ENCODE assay signal across 1 cellular context in the genomic region with DNA sequence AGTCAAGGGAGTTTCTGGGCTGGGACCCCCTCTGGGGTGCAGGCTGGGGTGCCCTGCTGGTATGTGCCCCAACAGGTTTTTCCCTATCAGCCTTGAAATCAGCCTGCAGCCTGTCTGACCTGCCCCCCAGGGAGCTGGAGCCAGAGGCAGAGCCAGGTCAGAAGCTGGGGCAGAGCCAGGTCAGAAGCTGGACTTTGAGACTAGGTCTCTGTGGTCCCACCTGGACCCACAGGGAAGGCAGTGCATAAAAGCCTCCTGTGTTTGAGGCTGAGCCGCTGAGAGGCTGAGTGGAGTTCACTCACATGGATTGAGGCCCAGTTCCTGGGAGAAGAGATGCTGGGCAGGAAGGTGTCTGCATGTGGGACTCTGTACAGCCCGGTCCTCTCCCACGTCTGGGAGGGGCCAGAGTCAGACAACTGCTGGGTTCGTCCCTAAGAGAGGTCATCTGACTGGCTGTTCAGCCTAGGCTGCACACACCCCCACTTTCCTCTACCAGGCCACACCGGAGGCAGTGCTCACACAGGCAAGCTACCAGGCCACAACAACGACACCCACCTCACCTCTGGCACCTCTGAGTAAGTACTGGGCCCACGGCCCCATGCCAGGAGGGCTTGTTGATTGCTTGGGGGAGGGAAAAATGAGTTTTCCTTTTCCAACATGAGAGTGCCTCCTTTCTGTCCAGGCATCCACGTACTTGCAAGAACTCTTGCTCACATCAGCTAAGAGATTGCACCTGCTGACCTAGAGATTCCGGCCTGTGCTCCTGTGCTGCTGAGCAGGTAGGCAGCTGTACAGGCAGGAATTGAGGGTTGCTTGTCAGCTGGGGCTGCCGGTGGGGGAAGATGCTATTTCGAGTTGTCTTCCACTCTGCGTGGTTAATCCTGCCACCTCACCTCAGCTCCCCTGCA.
A peak's percentile ranks its signal among the peaks of the same experiment; 100 is the strongest.
TF ChIP-seq lines count a peak whose summit lies in the region.

A gene with protein sequence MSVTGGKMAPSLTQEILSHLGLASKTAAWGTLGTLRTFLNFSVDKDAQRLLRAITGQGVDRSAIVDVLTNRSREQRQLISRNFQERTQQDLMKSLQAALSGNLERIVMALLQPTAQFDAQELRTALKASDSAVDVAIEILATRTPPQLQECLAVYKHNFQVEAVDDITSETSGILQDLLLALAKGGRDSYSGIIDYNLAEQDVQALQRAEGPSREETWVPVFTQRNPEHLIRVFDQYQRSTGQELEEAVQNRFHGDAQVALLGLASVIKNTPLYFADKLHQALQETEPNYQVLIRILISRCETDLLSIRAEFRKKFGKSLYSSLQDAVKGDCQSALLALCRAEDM (plus strand): TSS at position 488 of the 908 bp plus-strand sequence. CDS start 814 bp downstream, outside the sequence.

TF ChIP-seq in HepG2, 621 proteins besides CTCF, POLR2A, EP300 and RAD21 (continued from another document and continues in another):
- TF ChIP-seq ZBTB3 (CRISPR knock-in tag; IDR thresholded peaks at IDR 0.05; ENCODE audit: borderline replicate concordance, low read depth) (no peak), ZNF337 (CRISPR knock-in tag; IDR thresholded peaks at IDR 0.05; ENCODE audit: borderline replicate concordance, low read depth) (0 out of 2 replicates have a peak, but pooled peaks have one; percentile 6), ZNF709 (CRISPR knock-in tag; IDR thresholded peaks at IDR 0.05) (peak; percentile 54; the same call in 1 of the 2 replicates), NCOA2 (CRISPR knock-in tag; IDR thresholded peaks at IDR 0.05) (peak; percentile 72; the same call in 1 of the 2 replicates), SOX5 (CRISPR knock-in tag; IDR thresholded peaks at IDR 0.05; ENCODE audit: borderline replicate concordance) (peak; percentile 56; the same call in 1 of the 2 replicates), ZNF510 (CRISPR knock-in tag; IDR thresholded peaks at IDR 0.05; ENCODE audit: low read depth) (no peak), MYC (CRISPR knock-in tag; IDR thresholded peaks at IDR 0.05; ENCODE audit: borderline replicate concordance) (peak; percentile 51; the same call in 1 of the 2 replicates), ZSCAN29 (CRISPR knock-in tag; conservative IDR thresholded peaks at IDR 0.05) (peak; percentile 72; the same call in 1 of the 2 replicates), TOE1 (CRISPR knock-in tag; IDR thresholded peaks at IDR 0.05) (0 out of 2 replicates have a peak, but pooled peaks have one; percentile 2), ZFP36 (IDR thresholded peaks at IDR 0.05; ENCODE audit: borderline replicate concordance, low read depth, low read length, partially characterized antibody) (no peak), LCORL (IDR thresholded peaks at IDR 0.05) (no peak), LCORL (CRISPR knock-in tag; IDR thresholded peaks at IDR 0.05) (peak; percentile 42; the same call in 1 of the 2 replicates), ZNF644 (CRISPR knock-in tag; IDR thresholded peaks at IDR 0.05; ENCODE audit: low read depth) (peak; percentile 92), ZNF713 (CRISPR knock-in tag; IDR thresholded peaks at IDR 0.05) (no peak), ZNF501 (CRISPR knock-in tag; IDR thresholded peaks at IDR 0.05) (no peak), ZNF749 (CRISPR knock-in tag; IDR thresholded peaks at IDR 0.05; ENCODE audit: borderline replicate concordance) (no peak), ZNF7 (CRISPR knock-in tag; IDR thresholded peaks at IDR 0.05) (no peak), HNF4G (IDR thresholded peaks at IDR 0.05; ENCODE audit: borderline replicate concordance, low read depth, low read length) (peak; percentile 91), HNF4G (CRISPR knock-in tag; IDR thresholded peaks at IDR 0.05; ENCODE audit: borderline replicate concordance, low read depth) (peak; percentile 91; the same call in 1 of the 2 replicates), ZNF333 (CRISPR knock-in tag; IDR thresholded peaks at IDR 0.05; ENCODE audit: borderline replicate concordance) (no peak), ZNF138 (CRISPR knock-in tag; IDR thresholded peaks at IDR 0.05; ENCODE audit: low read depth) (no peak; the same call in 1 of the 2 replicates), FOXC1 (CRISPR knock-in tag; IDR thresholded peaks at IDR 0.05; ENCODE audit: borderline replicate concordance) (no peak), ZNF792 (CRISPR knock-in tag; IDR thresholded peaks at IDR 0.05) (peak; percentile 26; the same call in 1 of the 2 replicates), HOXA7 (CRISPR knock-in tag; IDR thresholded peaks at IDR 0.05) (no peak), HES4 (CRISPR knock-in tag; IDR thresholded peaks at IDR 0.05; ENCODE audit: borderline replicate concordance) (peak; percentile 76; the same call in 1 of the 2 replicates), NR3C1 (CRISPR knock-in tag; IDR thresholded peaks at IDR 0.05) (no peak), NPAS2 (CRISPR knock-in tag; IDR thresholded peaks at IDR 0.05; ENCODE audit: borderline replicate concordance) (no peak), MIXL1 (CRISPR knock-in tag; IDR thresholded peaks at IDR 0.05) (no peak), ZNF207 (IDR thresholded peaks at IDR 0.05; ENCODE audit: borderline replicate concordance) (no peak), ZNF335 (CRISPR knock-in tag; IDR thresholded peaks at IDR 0.05) (0 out of 2 replicates have a peak, but pooled peaks have one; percentile 37), IRX3 (CRISPR knock-in tag; IDR thresholded peaks at IDR 0.05; ENCODE audit: borderline replicate concordance, low read depth) (no peak)
- TF ChIP-seq, protein P1, sequence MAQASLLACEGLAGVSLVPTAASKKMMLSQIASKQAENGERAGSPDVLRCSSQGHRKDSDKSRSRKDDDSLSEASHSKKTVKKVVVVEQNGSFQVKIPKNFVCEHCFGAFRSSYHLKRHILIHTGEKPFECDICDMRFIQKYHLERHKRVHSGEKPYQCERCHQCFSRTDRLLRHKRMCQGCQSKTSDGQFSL (CRISPR knock-in tag; IDR thresholded peaks at IDR 0.05): peak; percentile 60; the same call in 1 of the 2 replicates
- TF ChIP-seq, protein P2, sequence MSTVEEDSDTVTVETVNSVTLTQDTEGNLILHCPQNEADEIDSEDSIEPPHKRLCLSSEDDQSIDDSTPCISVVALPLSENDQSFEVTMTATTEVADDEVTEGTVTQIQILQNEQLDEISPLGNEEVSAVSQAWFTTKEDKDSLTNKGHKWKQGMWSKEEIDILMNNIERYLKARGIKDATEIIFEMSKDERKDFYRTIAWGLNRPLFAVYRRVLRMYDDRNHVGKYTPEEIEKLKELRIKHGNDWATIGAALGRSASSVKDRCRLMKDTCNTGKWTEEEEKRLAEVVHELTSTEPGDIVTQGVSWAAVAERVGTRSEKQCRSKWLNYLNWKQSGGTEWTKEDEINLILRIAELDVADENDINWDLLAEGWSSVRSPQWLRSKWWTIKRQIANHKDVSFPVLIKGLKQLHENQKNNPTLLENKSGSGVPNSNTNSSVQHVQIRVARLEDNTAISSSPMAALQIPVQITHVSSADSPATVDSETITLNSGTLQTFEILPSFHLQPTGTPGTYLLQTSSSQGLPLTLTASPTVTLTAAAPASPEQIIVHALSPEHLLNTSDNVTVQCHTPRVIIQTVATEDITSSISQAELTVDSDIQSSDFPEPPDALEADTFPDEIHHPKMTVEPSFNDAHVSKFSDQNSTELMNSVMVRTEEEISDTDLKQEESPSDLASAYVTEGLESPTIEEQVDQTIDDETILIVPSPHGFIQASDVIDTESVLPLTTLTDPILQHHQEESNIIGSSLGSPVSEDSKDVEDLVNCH (CRISPR knock-in tag; IDR thresholded peaks at IDR 0.05): no peak
- TF ChIP-seq, protein P3, sequence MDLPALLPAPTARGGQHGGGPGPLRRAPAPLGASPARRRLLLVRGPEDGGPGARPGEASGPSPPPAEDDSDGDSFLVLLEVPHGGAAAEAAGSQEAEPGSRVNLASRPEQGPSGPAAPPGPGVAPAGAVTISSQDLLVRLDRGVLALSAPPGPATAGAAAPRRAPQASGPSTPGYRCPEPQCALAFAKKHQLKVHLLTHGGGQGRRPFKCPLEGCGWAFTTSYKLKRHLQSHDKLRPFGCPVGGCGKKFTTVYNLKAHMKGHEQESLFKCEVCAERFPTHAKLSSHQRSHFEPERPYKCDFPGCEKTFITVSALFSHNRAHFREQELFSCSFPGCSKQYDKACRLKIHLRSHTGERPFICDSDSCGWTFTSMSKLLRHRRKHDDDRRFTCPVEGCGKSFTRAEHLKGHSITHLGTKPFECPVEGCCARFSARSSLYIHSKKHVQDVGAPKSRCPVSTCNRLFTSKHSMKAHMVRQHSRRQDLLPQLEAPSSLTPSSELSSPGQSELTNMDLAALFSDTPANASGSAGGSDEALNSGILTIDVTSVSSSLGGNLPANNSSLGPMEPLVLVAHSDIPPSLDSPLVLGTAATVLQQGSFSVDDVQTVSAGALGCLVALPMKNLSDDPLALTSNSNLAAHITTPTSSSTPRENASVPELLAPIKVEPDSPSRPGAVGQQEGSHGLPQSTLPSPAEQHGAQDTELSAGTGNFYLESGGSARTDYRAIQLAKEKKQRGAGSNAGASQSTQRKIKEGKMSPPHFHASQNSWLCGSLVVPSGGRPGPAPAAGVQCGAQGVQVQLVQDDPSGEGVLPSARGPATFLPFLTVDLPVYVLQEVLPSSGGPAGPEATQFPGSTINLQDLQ (CRISPR knock-in tag; IDR thresholded peaks at IDR 0.05): peak; percentile 49; the same call in 1 of the 2 replicates
- TF ChIP-seq, protein P4, sequence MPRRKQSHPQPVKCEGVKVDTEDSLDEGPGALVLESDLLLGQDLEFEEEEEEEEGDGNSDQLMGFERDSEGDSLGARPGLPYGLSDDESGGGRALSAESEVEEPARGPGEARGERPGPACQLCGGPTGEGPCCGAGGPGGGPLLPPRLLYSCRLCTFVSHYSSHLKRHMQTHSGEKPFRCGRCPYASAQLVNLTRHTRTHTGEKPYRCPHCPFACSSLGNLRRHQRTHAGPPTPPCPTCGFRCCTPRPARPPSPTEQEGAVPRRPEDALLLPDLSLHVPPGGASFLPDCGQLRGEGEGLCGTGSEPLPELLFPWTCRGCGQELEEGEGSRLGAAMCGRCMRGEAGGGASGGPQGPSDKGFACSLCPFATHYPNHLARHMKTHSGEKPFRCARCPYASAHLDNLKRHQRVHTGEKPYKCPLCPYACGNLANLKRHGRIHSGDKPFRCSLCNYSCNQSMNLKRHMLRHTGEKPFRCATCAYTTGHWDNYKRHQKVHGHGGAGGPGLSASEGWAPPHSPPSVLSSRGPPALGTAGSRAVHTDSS (CRISPR knock-in tag; conservative IDR thresholded peaks at IDR 0.05): no peak
- TF ChIP-seq, protein P5, sequence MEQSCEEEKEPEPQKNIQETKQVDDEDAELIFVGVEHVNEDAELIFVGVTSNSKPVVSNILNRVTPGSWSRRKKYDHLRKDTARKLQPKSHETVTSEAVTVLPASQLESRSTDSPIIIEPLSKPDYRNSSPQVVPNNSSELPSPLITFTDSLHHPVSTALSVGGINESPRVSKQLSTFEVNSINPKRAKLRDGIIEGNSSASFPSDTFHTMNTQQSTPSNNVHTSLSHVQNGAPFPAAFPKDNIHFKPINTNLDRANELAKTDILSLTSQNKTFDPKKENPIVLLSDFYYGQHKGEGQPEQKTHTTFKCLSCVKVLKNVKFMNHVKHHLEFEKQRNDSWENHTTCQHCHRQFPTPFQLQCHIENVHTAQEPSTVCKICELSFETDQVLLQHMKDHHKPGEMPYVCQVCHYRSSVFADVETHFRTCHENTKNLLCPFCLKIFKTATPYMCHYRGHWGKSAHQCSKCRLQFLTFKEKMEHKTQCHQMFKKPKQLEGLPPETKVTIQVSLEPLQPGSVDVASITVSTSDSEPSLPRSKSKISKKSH (CRISPR knock-in tag; IDR thresholded peaks at IDR 0.05; ENCODE audit: borderline replicate concordance): no peak
- TF ChIP-seq, protein P6, sequence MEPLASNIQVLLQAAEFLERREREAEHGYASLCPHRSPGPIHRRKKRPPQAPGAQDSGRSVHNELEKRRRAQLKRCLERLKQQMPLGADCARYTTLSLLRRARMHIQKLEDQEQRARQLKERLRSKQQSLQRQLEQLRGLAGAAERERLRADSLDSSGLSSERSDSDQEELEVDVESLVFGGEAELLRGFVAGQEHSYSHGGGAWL (CRISPR knock-in tag; IDR thresholded peaks at IDR 0.05): peak; percentile 41; the same call in 1 of the 2 replicates
- TF ChIP-seq, protein P7, sequence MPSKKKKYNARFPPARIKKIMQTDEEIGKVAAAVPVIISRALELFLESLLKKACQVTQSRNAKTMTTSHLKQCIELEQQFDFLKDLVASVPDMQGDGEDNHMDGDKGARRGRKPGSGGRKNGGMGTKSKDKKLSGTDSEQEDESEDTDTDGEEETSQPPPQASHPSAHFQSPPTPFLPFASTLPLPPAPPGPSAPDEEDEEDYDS (CRISPR knock-in tag; IDR thresholded peaks at IDR 0.05): peak; percentile 77
- TF ChIP-seq, protein P8, sequence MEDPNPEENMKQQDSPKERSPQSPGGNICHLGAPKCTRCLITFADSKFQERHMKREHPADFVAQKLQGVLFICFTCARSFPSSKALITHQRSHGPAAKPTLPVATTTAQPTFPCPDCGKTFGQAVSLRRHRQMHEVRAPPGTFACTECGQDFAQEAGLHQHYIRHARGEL (CRISPR knock-in tag; IDR thresholded peaks at IDR 0.05): no peak
- TF ChIP-seq, protein P9, sequence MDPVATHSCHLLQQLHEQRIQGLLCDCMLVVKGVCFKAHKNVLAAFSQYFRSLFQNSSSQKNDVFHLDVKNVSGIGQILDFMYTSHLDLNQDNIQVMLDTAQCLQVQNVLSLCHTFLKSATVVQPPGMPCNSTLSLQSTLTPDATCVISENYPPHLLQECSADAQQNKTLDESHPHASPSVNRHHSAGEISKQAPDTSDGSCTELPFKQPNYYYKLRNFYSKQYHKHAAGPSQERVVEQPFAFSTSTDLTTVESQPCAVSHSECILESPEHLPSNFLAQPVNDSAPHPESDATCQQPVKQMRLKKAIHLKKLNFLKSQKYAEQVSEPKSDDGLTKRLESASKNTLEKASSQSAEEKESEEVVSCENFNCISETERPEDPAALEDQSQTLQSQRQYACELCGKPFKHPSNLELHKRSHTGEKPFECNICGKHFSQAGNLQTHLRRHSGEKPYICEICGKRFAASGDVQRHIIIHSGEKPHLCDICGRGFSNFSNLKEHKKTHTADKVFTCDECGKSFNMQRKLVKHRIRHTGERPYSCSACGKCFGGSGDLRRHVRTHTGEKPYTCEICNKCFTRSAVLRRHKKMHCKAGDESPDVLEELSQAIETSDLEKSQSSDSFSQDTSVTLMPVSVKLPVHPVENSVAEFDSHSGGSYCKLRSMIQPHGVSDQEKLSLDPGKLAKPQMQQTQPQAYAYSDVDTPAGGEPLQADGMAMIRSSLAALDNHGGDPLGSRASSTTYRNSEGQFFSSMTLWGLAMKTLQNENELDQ (CRISPR knock-in tag; IDR thresholded peaks at IDR 0.05; ENCODE audit: borderline replicate concordance): no peak
- TF ChIP-seq, protein P10, sequence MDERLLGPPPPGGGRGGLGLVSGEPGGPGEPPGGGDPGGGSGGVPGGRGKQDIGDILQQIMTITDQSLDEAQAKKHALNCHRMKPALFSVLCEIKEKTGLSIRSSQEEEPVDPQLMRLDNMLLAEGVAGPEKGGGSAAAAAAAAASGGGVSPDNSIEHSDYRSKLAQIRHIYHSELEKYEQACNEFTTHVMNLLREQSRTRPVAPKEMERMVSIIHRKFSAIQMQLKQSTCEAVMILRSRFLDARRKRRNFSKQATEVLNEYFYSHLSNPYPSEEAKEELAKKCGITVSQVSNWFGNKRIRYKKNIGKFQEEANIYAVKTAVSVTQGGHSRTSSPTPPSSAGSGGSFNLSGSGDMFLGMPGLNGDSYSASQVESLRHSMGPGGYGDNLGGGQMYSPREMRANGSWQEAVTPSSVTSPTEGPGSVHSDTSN (CRISPR knock-in tag; IDR thresholded peaks at IDR 0.05): no peak
- TF ChIP-seq, protein P11, sequence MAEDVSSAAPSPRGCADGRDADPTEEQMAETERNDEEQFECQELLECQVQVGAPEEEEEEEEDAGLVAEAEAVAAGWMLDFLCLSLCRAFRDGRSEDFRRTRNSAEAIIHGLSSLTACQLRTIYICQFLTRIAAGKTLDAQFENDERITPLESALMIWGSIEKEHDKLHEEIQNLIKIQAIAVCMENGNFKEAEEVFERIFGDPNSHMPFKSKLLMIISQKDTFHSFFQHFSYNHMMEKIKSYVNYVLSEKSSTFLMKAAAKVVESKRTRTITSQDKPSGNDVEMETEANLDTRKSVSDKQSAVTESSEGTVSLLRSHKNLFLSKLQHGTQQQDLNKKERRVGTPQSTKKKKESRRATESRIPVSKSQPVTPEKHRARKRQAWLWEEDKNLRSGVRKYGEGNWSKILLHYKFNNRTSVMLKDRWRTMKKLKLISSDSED (CRISPR knock-in tag; IDR thresholded peaks at IDR 0.05): no peak
